ENCODE assay signal across 26 cellular contexts in the genomic region with DNA sequence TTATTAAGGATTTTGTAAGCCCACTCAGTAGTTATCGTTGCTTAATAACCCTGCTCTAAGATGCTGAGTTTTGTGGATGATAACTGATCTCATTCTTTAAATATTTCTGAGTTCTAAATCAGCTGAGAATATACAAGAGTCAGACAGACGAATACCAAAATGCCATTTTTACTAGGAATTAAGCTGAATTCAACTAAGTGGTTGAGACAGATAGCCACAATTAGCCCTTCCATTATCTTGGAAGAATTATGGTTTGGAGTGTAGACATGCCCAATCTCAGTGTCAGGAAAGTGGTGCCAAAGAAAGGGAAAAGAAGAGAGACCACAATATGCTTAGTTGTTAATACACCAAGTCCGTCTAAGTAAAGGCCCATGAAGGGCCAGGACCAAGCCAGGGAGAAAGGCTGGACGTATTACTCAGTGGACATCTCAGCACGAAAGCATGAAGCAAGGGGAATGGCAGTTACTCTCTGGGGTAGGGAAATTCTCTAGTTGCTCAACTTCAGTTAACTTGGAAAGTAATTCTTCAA. TPM values are rescaled to one million over a fixed set of nuclear protein-coding genes. Genes with fewer than 3 reads are reported as not detected.
A peak's percentile ranks its signal among the peaks of the same experiment; 100 is the strongest.
DNase-seq lines count a peak whose midpoint lies in the region; ATAC-seq and TF ChIP-seq lines count a peak whose summit lies in the region.
"Had no signal": no experiment of that assay in that cellular context is flagged by ENCODE, and none has a peak within 500 bp of the region (broad histone marks: within the 10 kb centered on the region; RNA-seq: fewer than 3 reads in every experiment).

No MANE protein-coding gene starts in this region.

- POLR2A ChIA-PET in AG04449 (lab: Yijun Ruan, JAX) = interaction anchor here (0.7 kb wide), 1 partner anchor 69 kb away, joined by 3 read pairs; no protein-coding TSS in a partner anchor
- POLR2A ChIA-PET in A673 (lab: Charles Lee; ENCODE audit: low non-redundant PET) = no interaction called here
- POLR2A ChIA-PET in CD8-positive, alpha-beta T cell (lab: Charles Lee) = no interaction called here

- H3K4me3 Mint-ChIP-seq in CD8-positive, alpha-beta T cell = no peak overlapping the region
- H3K4me3 Mint-ChIP-seq: activated CD8-positive, alpha-beta T cell treated with anti-CD3 and anti-CD28 coated beads, Interleukin-2, amount 10 ng/mL, durations not matched to agents 7 days and 5 days; natural killer cell treated with Interleukin-12 subunit alpha and Interleukin-12 subunit beta and Interleukin-15 and Interleukin-18, amount 100 ng/mL, for 72 hours had no signal

- intact Hi-C loops in A673 (cut with micrococcal nuclease; ENCODE audit: unreplicated experiment) (no loop called here), sigmoid colon (cut with DNase I) (no loop called here)
- intact Hi-C loops in CD8-positive, alpha-beta T cell (cut with DNase I, micrococcal nuclease) = no loop called here

- peak; percentile 78 for DNase-seq in AG04449 (ENCODE audit: low read depth, low spot score)
- DNase-seq in GM04503 (ENCODE audit: low read depth) = peak; percentile 80
- peak; percentile 36 for DNase-seq in astrocyte of the spinal cord (ENCODE audit: low read depth, low spot score)
- DNase-seq in islet precursor cell = peak; percentile 2
- DNase-seq in A673 (ENCODE audit: low spot score) = no peak
- no peak for DNase-seq in sigmoid colon
- DNase-seq in CD8-positive, alpha-beta T cell = no peak
- DNase-seq in amygdala (lab: John Stamatoyannopoulos, UW) = no peak
- DNase-seq: 8988T; activated CD8-positive, alpha-beta T cell treated with anti-CD3 and anti-CD28 coated beads, Interleukin-2, amount 10 ng/mL, durations not matched to agents 7 days and 5 days; anterior cingulate cortex; C1 segment of cervical spinal cord; cerebellar nuclear complex; DMS79 treated with DMSO at 0.1 percent for 48 hours; gastrocnemius medialis; hypothalamus; Kasumi-1; left ventricle myocardium superior; NCI-H2171; NCI-H524; ovary; SJCRH30; stomach had no signal

- H3K4me3 ChIP-seq in AG04449 (ENCODE audit: low read depth, low read length) (no peak overlapping the region), astrocyte of the spinal cord (ENCODE audit: low read depth, low read length) (no peak overlapping the region), A673 (ENCODE audit: low read depth, low read length, poor library complexity, severe bottlenecking) (no peak overlapping the region), sigmoid colon (no peak overlapping the region)
- H3K4me3 ChIP-seq in CD8-positive, alpha-beta T cell (ENCODE audit: low read depth, low read length) = no peak overlapping the region
- H3K4me3 ChIP-seq: gastrocnemius medialis, ovary, SJCRH30, stomach, tibial nerve had no signal

- CTCF ChIA-PET in AG04449 (lab: Yijun Ruan, JAX) = interaction anchor here (0.9 to 1.9 kb wide), 8 partner anchors 9 to 326 kb away, joined by 3 to 8 read pairs (median 4); no protein-coding TSS in a partner anchor
- CTCF ChIA-PET in A673 (lab: Charles Lee) = no interaction called here
- CTCF ChIA-PET in CD8-positive, alpha-beta T cell (lab: Charles Lee) = no interaction called here

- in situ Hi-C loops in astrocyte of the spinal cord (cut with HindIII; ENCODE audit: low sequenced_read_pairs) = no loop called here

- no peaks in the 10 kb centered on the region for H3K36me3 ChIP-seq in A673 (ENCODE audit: insufficient read depth, low read length, poor library complexity, severe bottlenecking)
- no peaks in the 10 kb centered on the region for H3K36me3 ChIP-seq in sigmoid colon
- no peaks in the 10 kb centered on the region for H3K36me3 ChIP-seq in CD8-positive, alpha-beta T cell (ENCODE audit: insufficient read depth, low read length)
- H3K36me3 ChIP-seq: gastrocnemius medialis, ovary, SJCRH30, stomach, tibial nerve had no signal

- BruUV-seq in A673 (replicated peaks; lab: Mats Ljungman, UMichigan) = no TSS peak

- no peak for TF ChIP-seq POLR2A in sigmoid colon (IDR thresholded peaks at IDR 0.05)

- H3K36me3 Mint-ChIP-seq in CD8-positive, alpha-beta T cell = no peaks in the 10 kb centered on the region
- H3K36me3 Mint-ChIP-seq: natural killer cell treated with Interleukin-12 subunit alpha and Interleukin-12 subunit beta and Interleukin-15 and Interleukin-18, amount 100 ng/mL, for 72 hours had no signal

- H3K27ac Mint-ChIP-seq in CD8-positive, alpha-beta T cell = no peak overlapping the region
- H3K27ac Mint-ChIP-seq: activated CD8-positive, alpha-beta T cell treated with anti-CD3 and anti-CD28 coated beads, Interleukin-2, amount 10 ng/mL, durations not matched to agents 7 days and 5 days; natural killer cell treated with Interleukin-12 subunit alpha and Interleukin-12 subunit beta and Interleukin-15 and Interleukin-18, amount 100 ng/mL, for 72 hours had no signal

- H3K27ac ChIP-seq in A673 (ENCODE audit: low read depth, low read length, poor library complexity, severe bottlenecking) = no peak overlapping the region
- H3K27ac ChIP-seq in sigmoid colon = no peak overlapping the region
- H3K27ac ChIP-seq in CD8-positive, alpha-beta T cell (ENCODE audit: low read depth, low read length) = no peak overlapping the region
- H3K27ac ChIP-seq: gastrocnemius medialis, ovary, SJCRH30, stomach, tibial nerve had no signal

- ATAC-seq in CD8-positive, alpha-beta T cell = no peak
- ATAC-seq: activated CD8-positive, alpha-beta T cell treated with anti-CD3 and anti-CD28 coated beads, Interleukin-2, amount 10 ng/mL, durations not matched to agents 7 days and 5 days; gastrocnemius medialis; left ventricle myocardium superior had no signal

- H3K4me1 ChIP-seq in A673 (ENCODE audit: insufficient read depth, low read length, poor library complexity, severe bottlenecking) (no peaks in the 10 kb centered on the region), sigmoid colon (no peaks in the 10 kb centered on the region)
- H3K4me1 ChIP-seq in CD8-positive, alpha-beta T cell (ENCODE audit: insufficient read depth, low read length) = no peaks in the 10 kb centered on the region
- H3K4me1 ChIP-seq: SJCRH30, stomach had no signal

- 80 to 87% methylated on average over 5 of the region's 5 CpGs for WGBS in sigmoid colon, 2 donors

- H3K9me3 ChIP-seq in A673 (ENCODE audit: low read depth, low read length, poor library complexity, severe bottlenecking) (no peaks in the 10 kb centered on the region), sigmoid colon (no peaks in the 10 kb centered on the region)
- no peaks in the 10 kb centered on the region for H3K9me3 ChIP-seq in CD8-positive, alpha-beta T cell (ENCODE audit: low read length)
- H3K9me3 ChIP-seq: gastrocnemius medialis, ovary, SJCRH30, stomach had no signal

- H3K27me3 ChIP-seq in A673 (replicated peaks; ENCODE audit: insufficient read depth, low read depth, low read length, poor library complexity) (peaks cover 20% of the 10 kb centered on the region), sigmoid colon (no peaks in the 10 kb centered on the region)
- no peaks in the 10 kb centered on the region for H3K27me3 ChIP-seq in CD8-positive, alpha-beta T cell (ENCODE audit: insufficient read depth, low read length)
- H3K27me3 ChIP-seq: gastrocnemius medialis, ovary, SJCRH30, tibial nerve had no signal

- H3K27me3 Mint-ChIP-seq in CD8-positive, alpha-beta T cell (ENCODE audit: low read depth) = no peaks in the 10 kb centered on the region

- H3K9me3 Mint-ChIP-seq in CD8-positive, alpha-beta T cell = no peaks in the 10 kb centered on the region
- H3K9me3 Mint-ChIP-seq: natural killer cell treated with Interleukin-12 subunit alpha and Interleukin-12 subunit beta and Interleukin-15 and Interleukin-18, amount 100 ng/mL, for 72 hours had no signal

- H3K4me1 Mint-ChIP-seq in CD8-positive, alpha-beta T cell (ENCODE audit: low read depth) = no peaks in the 10 kb centered on the region

- TF ChIP-seq CTCF in AG04449 (IDR thresholded peaks at IDR 0.05; ENCODE audit: insufficient read depth, low read length, missing control alignments) (no peak), astrocyte of the spinal cord (IDR thresholded peaks at IDR 0.05; ENCODE audit: low read depth, low read length) (no peak), A673 (conservative IDR thresholded peaks at IDR 0.05; ENCODE audit: low read depth, low read length) (no peak), sigmoid colon (IDR thresholded peaks at IDR 0.05) (no peak)
- TF ChIP-seq CTCF in CD8-positive, alpha-beta T cell (IDR thresholded peaks at IDR 0.05) = no peak

- TF ChIP-seq EP300 in sigmoid colon (IDR thresholded peaks at IDR 0.05) = no peak

RNA-seq across cellular contexts. Expression of a gene that starts 58.6 kb away (rescaled TPM):
- total RNA-seq in A673 (2021) (not detected in 2 replicates), sigmoid colon (10 to 100 TPM in 1 of 4 donors, 1 to 10 TPM in 3; 2.2 to 20.2 (median 5.8) TPM)
- polyA plus RNA-seq in sigmoid colon = under 1 TPM in 2 of 3 donors, not detected in 1; 0.45 to 0.60 TPM
- not detected for total RNA-seq in CD8-positive, alpha-beta T cell
- total RNA-seq: activated CD8-positive, alpha-beta T cell treated with anti-CD3 and anti-CD28 coated beads, Interleukin-2, amount 10 ng/mL, durations not matched to agents 7 days and 5 days; natural killer cell treated with Interleukin-12 subunit alpha and Interleukin-12 subunit beta and Interleukin-15 and Interleukin-18, amount 100 ng/mL, for 72 hours; SJCRH30; T-helper 1 cell treated with Interleukin-12 subunit alpha and Interleukin-12 subunit beta and Interleukin-4 antibody, amounts not matched to agents 30 ng/mL and 1 ng/mL, for 36 hours had no signal

Comparison
In these comparisons a context has a peak if more than half of its experiments do, and no peak if none do; other contexts are left out.
1. DNase-seq: peak in AG04449 (single experiment), GM04503 (single experiment), astrocyte of the spinal cord (single experiment) and islet precursor cell (single experiment); none in A673 (single experiment), sigmoid colon (single experiment), CD8-positive, alpha-beta T cell (0 of 7) and amygdala (0 of 56).